In the genomic region with DNA sequence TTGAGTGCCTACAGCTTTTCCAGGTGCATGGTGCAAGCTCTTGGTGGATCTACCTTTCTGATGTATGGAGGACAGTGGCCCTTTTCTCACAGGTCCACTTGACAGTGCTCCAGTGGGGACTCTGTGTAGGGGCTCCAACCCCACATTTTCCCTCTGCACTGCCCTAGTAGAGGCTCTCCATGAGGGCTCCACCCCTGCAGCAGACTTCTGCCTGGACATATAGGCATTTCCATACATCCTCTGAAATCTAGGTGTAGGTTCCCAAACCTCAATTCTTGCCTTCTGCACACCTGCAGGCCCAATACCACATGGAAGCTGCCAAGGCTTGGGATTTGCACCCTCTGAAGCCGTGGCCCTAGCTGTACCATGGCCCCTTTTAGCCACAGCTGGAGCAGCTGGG, we compare ENCODE assay signal across 5 cellular contexts.
DNase-seq lines count a peak whose midpoint lies in the region; ATAC-seq, FAIRE-seq and TF ChIP-seq lines count a peak whose summit lies in the region.
"Not testable (repeated sequence)": the region's sequence is repeated elsewhere in the genome, so short reads cannot be mapped to it uniquely, and the experiment has no call there.

No MANE protein-coding gene starts in this region.

- H4K91ac ChIP-seq in trophoblast cell (ENCODE audit: low read depth, low read length), result not testable (repeated sequence)

- TF ChIP-seq RAD21 in K562 (CRISPR knock-in tag; conservative IDR thresholded peaks at IDR 0.05 in 1 of 2, IDR thresholded peaks at IDR 0.05 in 1 of 2), result not testable (repeated sequence)

- not testable (repeated sequence) for H3K79me1 ChIP-seq in trophoblast cell (ENCODE audit: low read length)

- WGBS in K562 (ENCODE audit: insufficient coverage, low coverage, missing lambda C conversion rate), result 63% methylated on average over 1 of the region's 1 CpG
- WGBS in trophoblast cell (ENCODE audit: extremely low coverage, insufficient coverage, insufficient read length), result no CpG with 5 or more reads among the region's 1 CpG

- not testable (repeated sequence) for H2AK5ac ChIP-seq in trophoblast cell (ENCODE audit: low read length)

- H2BK12ac ChIP-seq in trophoblast cell (ENCODE audit: low read length), result not testable (repeated sequence)

- H3K9me1 ChIP-seq in K562 (ENCODE audit: control insufficient read depth, insufficient read depth, low read length), result not testable (repeated sequence)

- H3K4me3 ChIP-seq in BLaER1 (0 out of 2 replicates have a peak overlapping the region, but pooled peaks have one; percentile 19), trophoblast cell (ENCODE audit: low read depth, low read length) (peak overlapping the region; percentile 40)
- H3K4me3 ChIP-seq in HEK293 (ENCODE audit: low read depth, low read length); K562; neutrophil (ENCODE audit: low read depth in 1 of 2, low read length in 1 of 2): not testable (repeated sequence)

- not testable (repeated sequence) for H2BK5ac ChIP-seq in trophoblast cell (ENCODE audit: low read depth, low read length, poor library complexity)

- TF ChIP-seq POLR2A in K562 (conservative IDR thresholded peaks at IDR 0.05), result not testable (repeated sequence)

- BruUV-seq in K562 (replicated peaks; lab: Mats Ljungman, UMichigan), result not testable (repeated sequence)

- not testable (repeated sequence) for H3K27ac ChIP-seq in BLaER1; HEK293 (ENCODE audit: extremely low read depth, low read depth, low read length); K562 (ENCODE audit: extremely low read depth, low read depth, low read length); trophoblast cell (ENCODE audit: low read depth, low read length)
- H3K27ac ChIP-seq in neutrophil, result peak overlapping the region; percentile 78

- H2AFZ ChIP-seq in K562 (ENCODE audit: low read depth, low read length); trophoblast cell (ENCODE audit: insufficient read depth, low read length, poor library complexity): not testable (repeated sequence)

- not testable (repeated sequence) for H3K27me3 ChIP-seq in BLaER1; K562 (ENCODE audit: control insufficient read depth in 2 of 2, insufficient read depth in 2 of 2, low read length in 2 of 2); neutrophil; trophoblast cell (ENCODE audit: insufficient read depth, low read length)

- in situ Hi-C loops in K562 (cut with MboI), result not testable (repeated sequence)

- H3K79me2 ChIP-seq in K562 (ENCODE audit: control insufficient read depth, insufficient read depth, low read length); trophoblast cell (ENCODE audit: control insufficient read depth, insufficient read depth, low read length, poor library complexity): not testable (repeated sequence)

- not testable (repeated sequence) for H3K9ac ChIP-seq in BLaER1; K562 (ENCODE audit: insufficient read depth in 1 of 2, low read depth in 2 of 2, low read length in 2 of 2); trophoblast cell (ENCODE audit: low read length)

- H3K4me2 ChIP-seq in BLaER1; K562 (ENCODE audit: insufficient read depth, low read length); trophoblast cell (ENCODE audit: low read length): not testable (repeated sequence)

- intact Hi-C loops in K562 (cut with micrococcal nuclease), result not testable (repeated sequence)

- POLR2A ChIA-PET in HEK293 (lab: Yijun Ruan, JAX); K562 (lab: Yijun Ruan, JAX): not testable (repeated sequence)

- not testable (repeated sequence) for H4K12ac ChIP-seq in trophoblast cell (ENCODE audit: low read depth, low read length)

- ATAC-seq in K562, result not testable (repeated sequence)

- FAIRE-seq in K562 (lab: Jason Lieb, UNC), result not testable (repeated sequence)

- TF ChIP-seq CTCF in HEK293 (tag by site-specific recombination; IDR thresholded peaks at IDR 0.05); K562 (IDR thresholded peaks at IDR 0.05 in 2 of 3, conservative IDR thresholded peaks at IDR 0.05 in 1 of 3; ENCODE audit: insufficient read depth in 2 of 3, low read depth in 1 of 3, low read length in 3 of 3); neutrophil (IDR thresholded peaks at IDR 0.05): not testable (repeated sequence)

- TF ChIP-seq EP300 in K562 (IDR thresholded peaks at IDR 0.05; ENCODE audit: low read length), result not testable (repeated sequence)

- H4K20me1 ChIP-seq in BLaER1; K562 (replicated peaks; ENCODE audit: control insufficient read depth, insufficient read depth, low read length): not testable (repeated sequence)

- H2BK120ac ChIP-seq in trophoblast cell (ENCODE audit: insufficient read depth, low read length, poor library complexity), result not testable (repeated sequence)

- H3K14ac ChIP-seq in trophoblast cell (ENCODE audit: low read length), result not testable (repeated sequence)

- H4K8ac ChIP-seq in trophoblast cell (ENCODE audit: low read depth, low read length), result not testable (repeated sequence)

- H3K18ac ChIP-seq in trophoblast cell (ENCODE audit: low read length), result not testable (repeated sequence)

- H3K4ac ChIP-seq in trophoblast cell (ENCODE audit: low read depth, low read length), result not testable (repeated sequence)

- CTCF ChIA-PET in HEK293 (lab: Yijun Ruan, JAX); K562 (lab: Yijun Ruan, JAX; ENCODE audit: low intra/inter-chr PET ratio): not testable (repeated sequence)

- peaks cover 36% of the 10 kb centered on the region for H3K36me3 ChIP-seq in BLaER1
- not testable (repeated sequence) for H3K36me3 ChIP-seq in HEK293 (ENCODE audit: control insufficient read depth in 2 of 2, insufficient read depth in 1 of 2, low read length in 2 of 2); K562 (ENCODE audit: control insufficient read depth, insufficient read depth, low read length); neutrophil; trophoblast cell (ENCODE audit: control insufficient read depth in 1 of 2, insufficient read depth in 2 of 2, low read length in 2 of 2)

- peaks cover 64% of the 10 kb centered on the region for H3K9me3 ChIP-seq in BLaER1
- H3K9me3 ChIP-seq in HEK293 (ENCODE audit: control insufficient read depth, insufficient read depth, low read depth, low read length); K562 (replicated peaks; ENCODE audit: control insufficient read depth, insufficient read depth, low read depth, low read length); neutrophil; trophoblast cell (ENCODE audit: insufficient read depth, low read depth, low read length): not testable (repeated sequence)

- DNase-seq in K562 (ENCODE audit: extremely low read depth in 1 of 4, low spot score in 3 of 4); trophoblast cell: not testable (repeated sequence)

- H3K4me1 ChIP-seq in BLaER1; HEK293 (ENCODE audit: control insufficient read depth, insufficient read depth, low read length); K562 (replicated peaks in 1 of 2; ENCODE audit: control insufficient read depth in 2 of 2, insufficient read depth in 2 of 2, low read length in 2 of 2); trophoblast cell (ENCODE audit: control insufficient read depth in 1 of 2, insufficient read depth in 2 of 2, low read length in 2 of 2): not testable (repeated sequence)
- H3K4me1 ChIP-seq in neutrophil (ENCODE audit: control insufficient read depth in 1 of 2, insufficient read depth in 1 of 2, low read depth in 1 of 2, low read length in 1 of 2), result peaks cover 13 to 14% of the 10 kb centered on the region in 2 experiments

- not testable (repeated sequence) for H3K23ac ChIP-seq in trophoblast cell (ENCODE audit: low read length)

TF ChIP-seq in HEK293, 187 proteins besides CTCF, POLR2A, EP300 and RAD21:
- TF ChIP-seq SETDB1 (IDR thresholded peaks at IDR 0.05; ENCODE audit: insufficient read length, low read length), result peak; percentile 32

TF ChIP-seq in K562, 482 proteins besides CTCF, POLR2A, EP300 and RAD21:
- TF ChIP-seq, protein P1, sequence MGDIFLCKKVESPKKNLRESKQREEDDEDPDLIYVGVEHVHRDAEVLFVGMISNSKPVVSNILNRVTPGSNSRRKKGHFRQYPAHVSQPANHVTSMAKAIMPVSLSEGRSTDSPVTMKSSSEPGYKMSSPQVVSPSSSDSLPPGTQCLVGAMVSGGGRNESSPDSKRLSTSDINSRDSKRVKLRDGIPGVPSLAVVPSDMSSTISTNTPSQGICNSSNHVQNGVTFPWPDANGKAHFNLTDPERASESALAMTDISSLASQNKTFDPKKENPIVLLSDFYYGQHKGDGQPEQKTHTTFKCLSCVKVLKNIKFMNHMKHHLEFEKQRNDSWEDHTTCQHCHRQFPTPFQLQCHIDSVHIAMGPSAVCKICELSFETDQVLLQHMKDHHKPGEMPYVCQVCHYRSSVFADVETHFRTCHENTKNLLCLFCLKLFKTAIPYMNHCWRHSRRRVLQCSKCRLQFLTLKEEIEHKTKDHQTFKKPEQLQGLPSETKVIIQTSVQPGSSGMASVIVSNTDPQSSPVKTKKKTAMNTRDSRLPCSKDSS (IDR thresholded peaks at IDR 0.05; ENCODE audit: low read depth, partially characterized antibody), result peak; percentile 58
- TF ChIP-seq ZFP36 (IDR thresholded peaks at IDR 0.05; ENCODE audit: low read depth, low read length, partially characterized antibody) (peak; percentile 27), CBX3 (IDR thresholded peaks at IDR 0.05; ENCODE audit: borderline replicate concordance in 1 of 2, low read length in 2 of 2) (peak in 1 of 2 experiments; percentile 63; a peak in 1 of 3 replicates), CBX5 (IDR thresholded peaks at IDR 0.05; ENCODE audit: borderline replicate concordance, low read depth) (peak; percentile 88; the same call in 1 of the 2 replicates), CBX1 (IDR thresholded peaks at IDR 0.05; ENCODE audit: low read depth) (peak; percentile 75; the same call in 1 of the 2 replicates), TRIM28 (IDR thresholded peaks at IDR 0.05) (peak; percentile 80)
TF ChIP-seq in K562: peak in this region for 6; not testable (repeated sequence) for 476.
